Comparison of ENCODE assay signal across 24 cellular contexts in the genomic region with DNA sequence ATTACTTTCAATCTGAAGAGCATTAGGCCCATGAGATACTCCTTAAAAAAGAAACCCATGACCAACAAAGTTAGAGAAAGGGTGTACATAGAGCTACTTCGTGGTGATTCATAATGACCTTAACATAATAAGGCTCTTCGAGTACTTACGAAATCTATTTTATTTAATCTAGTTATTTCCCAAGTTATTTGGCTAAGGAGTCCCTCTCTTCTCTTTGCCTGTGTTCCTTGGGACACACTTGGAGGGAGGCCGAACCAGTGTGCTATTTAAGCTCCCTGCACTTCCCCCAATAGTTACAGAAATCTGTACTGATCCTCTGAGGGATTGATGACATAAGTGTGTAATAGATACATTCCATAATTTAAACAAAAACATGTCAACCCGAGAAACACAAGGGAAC.
DNase-seq lines count a peak whose midpoint lies in the region; ATAC-seq and TF ChIP-seq lines count a peak whose summit lies in the region.
"Had no signal": no experiment of that assay in that cellular context is flagged by ENCODE, and none has a peak within 500 bp of the region (broad histone marks: within the 10 kb centered on the region; RNA-seq: fewer than 3 reads in every experiment).

No MANE protein-coding gene starts in this region.

- POLR2A ChIA-PET in CD4-positive, alpha-beta T cell (lab: Charles Lee): interaction anchor here (0.9 to 1.6 kb wide), 5 partner anchors 10 to 353 kb away, joined by 3 to 5 read pairs (median 4); no protein-coding TSS in a partner anchor

- no peak for ATAC-seq in CD4-positive, alpha-beta T cell (ENCODE audit: poor library complexity)
- no peak for ATAC-seq in heart left ventricle
- ATAC-seq: GM23338, left lobe of liver had no signal

- TF ChIP-seq POLR2A in heart left ventricle (IDR thresholded peaks at IDR 0.05): no peak

- intact Hi-C loops in activated CD4-positive, alpha-beta T cell treated with anti-CD3 and anti-CD28 coated beads, Interleukin-2, amount 10 ng/mL, durations not matched to agents 24 days and 14 days (cut with micrococcal nuclease): no loop called here
- intact Hi-C loops in CD4-positive, alpha-beta T cell (cut with DNase I, micrococcal nuclease): loop anchor here in 1 of 2 experiments (2.0 kb wide), 2 partner anchors 223 to 349 kb away; no protein-coding TSS in a partner anchor
- intact Hi-C loops in colonic mucosa (cut with DNase I) (no loop called here), heart left ventricle (cut with DNase I) (no loop called here)

- H3K36me3 ChIP-seq in colonic mucosa (no peaks in the 10 kb centered on the region), heart left ventricle (no peaks in the 10 kb centered on the region)

- no peak for DNase-seq in activated CD4-positive, alpha-beta T cell treated with anti-CD3 and anti-CD28 coated beads, Interleukin-2, amount 10 ng/mL, durations not matched to agents 24 days and 14 days
- DNase-seq in activated CD4-positive, alpha-beta T cell treated with anti-CD3 and anti-CD28 coated beads for 4 hours: no peak
- DNase-seq in CD4-positive, alpha-beta T cell: no peak
- DNase-seq in RPMI7951 (ENCODE audit: low read depth) (peak; percentile 26), fibroblast of the aortic adventitia (ENCODE audit: low read depth) (peak; percentile 59), colonic mucosa (no peak), coronary artery (ENCODE audit: low spot score) (no peak), heart left ventricle (no peak)
- DNase-seq: activated CD8-positive, alpha-beta memory T cell treated with anti-CD3 and anti-CD28 coated beads for 24 hours; activated naive CD4-positive, alpha-beta T cell treated with Interleukin-2 at 50 U/mL for 16 hours; activated T-cell treated with anti-CD3 and anti-CD28 coated beads, Interleukin-2, amount 50 U/mL, for 1 hour; IMR-90; NCI-H1092; NCI-H1694; NCI-H446; NCI-H774; OCI-M1; stimulated activated naive CD4-positive, alpha-beta T cell; T-helper 9 cell had no signal

- H3K4me1 Mint-ChIP-seq in activated CD4-positive, alpha-beta T cell treated with anti-CD3 and anti-CD28 coated beads, Interleukin-2, amount 10 ng/mL, durations not matched to agents 24 days and 14 days: peaks cover 70% of the 10 kb centered on the region
- H3K4me1 Mint-ChIP-seq in CD4-positive, alpha-beta T cell (ENCODE audit: low read depth): peaks cover 75% of the 10 kb centered on the region

- no peak overlapping the region for H3K9ac ChIP-seq in colonic mucosa (ENCODE audit: low read depth in 2 of 2, low read length in 2 of 2)

- H3K36me3 Mint-ChIP-seq in activated CD4-positive, alpha-beta T cell treated with anti-CD3 and anti-CD28 coated beads, Interleukin-2, amount 10 ng/mL, durations not matched to agents 24 days and 14 days (ENCODE audit: low read depth): no peaks in the 10 kb centered on the region
- no peaks in the 10 kb centered on the region for H3K36me3 Mint-ChIP-seq in CD4-positive, alpha-beta T cell (ENCODE audit: low read depth)
- H3K36me3 Mint-ChIP-seq: memory B cell had no signal

- no peaks in the 10 kb centered on the region for H3K9me3 ChIP-seq in CD4-positive, alpha-beta T cell (ENCODE audit: control insufficient read depth, low read length)
- H3K9me3 ChIP-seq in colonic mucosa (no peaks in the 10 kb centered on the region), heart left ventricle (no peaks in the 10 kb centered on the region)

- no peaks in the 10 kb centered on the region for H3K4me1 ChIP-seq in colonic mucosa
- peaks cover 0 to 11% (median 0%) of the 10 kb centered on the region in 12 donors for H3K4me1 ChIP-seq in heart left ventricle

- WGBS in heart left ventricle, 4 donors: 63 to 71% (median 67%) methylated on average over 5 of the region's 5 CpGs

- H3K9me3 Mint-ChIP-seq in activated CD4-positive, alpha-beta T cell treated with anti-CD3 and anti-CD28 coated beads, Interleukin-2, amount 10 ng/mL, durations not matched to agents 24 days and 14 days: peaks cover 6% of the 10 kb centered on the region
- H3K9me3 Mint-ChIP-seq in CD4-positive, alpha-beta T cell: no peaks in the 10 kb centered on the region
- H3K9me3 Mint-ChIP-seq: GM23338, memory B cell had no signal

- peaks cover 5% of the 10 kb centered on the region for H3K27me3 Mint-ChIP-seq in activated CD4-positive, alpha-beta T cell treated with anti-CD3 and anti-CD28 coated beads, Interleukin-2, amount 10 ng/mL, durations not matched to agents 24 days and 14 days
- H3K27me3 Mint-ChIP-seq in CD4-positive, alpha-beta T cell: no peaks in the 10 kb centered on the region
- H3K27me3 Mint-ChIP-seq: memory B cell had no signal

- H3K27ac ChIP-seq in CD4-positive, alpha-beta T cell (ENCODE audit: low read depth, low read length): peak overlapping the region; percentile 68
- H3K27ac ChIP-seq in colonic mucosa (no peak overlapping the region), coronary artery (no peak overlapping the region), heart left ventricle (no peak overlapping the region)
- H3K27ac ChIP-seq: SK-N-MC had no signal

- H3K27ac Mint-ChIP-seq in activated CD4-positive, alpha-beta T cell treated with anti-CD3 and anti-CD28 coated beads, Interleukin-2, amount 10 ng/mL, durations not matched to agents 24 days and 14 days: peak overlapping the region; percentile 87
- H3K27ac Mint-ChIP-seq in CD4-positive, alpha-beta T cell: peak overlapping the region; percentile 82
- H3K27ac Mint-ChIP-seq: GM23338, memory B cell had no signal

- H3K27me3 ChIP-seq in CD4-positive, alpha-beta T cell (ENCODE audit: control insufficient read depth, insufficient read depth, low read length): no peaks in the 10 kb centered on the region
- H3K27me3 ChIP-seq in colonic mucosa: no peaks in the 10 kb centered on the region
- H3K27me3 ChIP-seq in heart left ventricle: peaks cover 0 to 2% (median 0%) of the 10 kb centered on the region in 9 donors

- CTCF ChIA-PET in CD4-positive, alpha-beta T cell (lab: Charles Lee): no interaction called here

- H3K4me3 ChIP-seq in fibroblast of the aortic adventitia (ENCODE audit: low read depth, low read length): no peak overlapping the region
- H3K4me3 ChIP-seq in colonic mucosa: no peak overlapping the region
- H3K4me3 ChIP-seq in coronary artery: no peak overlapping the region
- H3K4me3 ChIP-seq in heart left ventricle: no peak overlapping the region
- H3K4me3 ChIP-seq: GM23338, SK-N-MC, skin epidermis had no signal

- TF ChIP-seq CTCF in CD4-positive, alpha-beta T cell (IDR thresholded peaks at IDR 0.05): no peak
- no peak for TF ChIP-seq CTCF in fibroblast of the aortic adventitia (IDR thresholded peaks at IDR 0.05; ENCODE audit: insufficient read depth, low read length)
- no peak for TF ChIP-seq CTCF in colonic mucosa (IDR thresholded peaks at IDR 0.05)
- TF ChIP-seq CTCF in coronary artery (IDR thresholded peaks at IDR 0.05): no peak
- no peak for TF ChIP-seq CTCF in heart left ventricle (IDR thresholded peaks at IDR 0.05)

- H3K4me3 Mint-ChIP-seq in activated CD4-positive, alpha-beta T cell treated with anti-CD3 and anti-CD28 coated beads, Interleukin-2, amount 10 ng/mL, durations not matched to agents 24 days and 14 days: no peak overlapping the region
- H3K4me3 Mint-ChIP-seq in CD4-positive, alpha-beta T cell: peak overlapping the region; percentile 9
- H3K4me3 Mint-ChIP-seq: GM23338, memory B cell had no signal

Comparison
In these comparisons a context has a peak if more than half of its experiments do, and no peak if none do; other contexts are left out.
1. DNase-seq: peak in RPMI7951 (single experiment) and fibroblast of the aortic adventitia (single experiment); none in activated CD4-positive, alpha-beta T cell treated with anti-CD3 and anti-CD28 coated beads, Interleukin-2, amount 10 ng/mL, durations not matched to agents 24 days and 14 days (single experiment), activated CD4-positive, alpha-beta T cell treated with anti-CD3 and anti-CD28 coated beads for 4 hours (0 of 2), CD4-positive, alpha-beta T cell (0 of 10), colonic mucosa (single experiment), coronary artery (single experiment) and heart left ventricle (0 of 5).